ENCODE assay signal across 29 cellular contexts in genomic region chr3:13482106-13482690, GRCh38. TPM values are rescaled to one million over a fixed set of nuclear protein-coding genes. Genes with fewer than 3 reads are reported as not detected.
DNase-seq lines count a peak whose midpoint lies in the region; ATAC-seq, FAIRE-seq and TF ChIP-seq lines count a peak whose summit lies in the region.
"Had no signal": no experiment of that assay in that cellular context is flagged by ENCODE, and none has a peak within 500 bp of the region (broad histone marks: within the 10 kb centered on the region; RNA-seq: fewer than 3 reads in every experiment).

No MANE protein-coding gene starts in this region.

- ATAC-seq in GM19023 (IDR thresholded peaks at IDR 0.05; ENCODE audit: unreplicated experiment): no peak
- ATAC-seq: effector memory CD8-positive, alpha-beta T cell; esophagus mucosa; left cardiac atrium had no signal

- H3K27ac Mint-ChIP-seq in activated naive CD8-positive, alpha-beta T cell: no peak overlapping the region
- H3K27ac Mint-ChIP-seq in activated naive CD8-positive, alpha-beta T cell treated with anti-CD3 and anti-CD28 coated beads for 36 hours: no peak overlapping the region
- H3K27ac Mint-ChIP-seq in nephron progenitor cell: no peak overlapping the region
- H3K27ac Mint-ChIP-seq: activated CD4-positive, alpha-beta T cell treated with anti-CD3 and anti-CD28 coated beads, Interleukin-2, amount 10 ng/mL, durations not matched to agents 7 days and 5 days; activated T-helper 2 cell treated with anti-CD3 and anti-CD28 coated beads, Interferon-gamma antibody, Interleukin-2, Interleukin-4, amounts not matched to agents 10 μg/mL and 5 μg/mL and 100 μg/mL, durations not matched to agents 14 hours and 24 hours and 36 hours had no signal

- TF ChIP-seq POLR2A in vagina (IDR thresholded peaks at IDR 0.05): no peak
- TF ChIP-seq POLR2A in H54 (IDR thresholded peaks at IDR 0.05; ENCODE audit: low read depth, low read length): no peak
- TF ChIP-seq POLR2A in esophagus muscularis mucosa (IDR thresholded peaks at IDR 0.05; ENCODE audit: low read depth): no peak

- no peaks in the 10 kb centered on the region for H3K9me3 Mint-ChIP-seq in activated naive CD8-positive, alpha-beta T cell (ENCODE audit: low read depth)
- H3K9me3 Mint-ChIP-seq in activated naive CD8-positive, alpha-beta T cell treated with anti-CD3 and anti-CD28 coated beads for 36 hours: no peaks in the 10 kb centered on the region
- H3K9me3 Mint-ChIP-seq in nephron progenitor cell: no peaks in the 10 kb centered on the region
- H3K9me3 Mint-ChIP-seq: activated CD4-positive, alpha-beta T cell treated with anti-CD3 and anti-CD28 coated beads, Interleukin-2, amount 10 ng/mL, durations not matched to agents 7 days and 5 days; activated T-helper 2 cell treated with anti-CD3 and anti-CD28 coated beads, Interferon-gamma antibody, Interleukin-2, Interleukin-4, amounts not matched to agents 10 μg/mL and 5 μg/mL and 100 μg/mL, durations not matched to agents 14 hours and 24 hours and 36 hours; effector memory CD8-positive, alpha-beta T cell had no signal

- no peaks in the 10 kb centered on the region for H3K9me3 ChIP-seq in vagina
- no peaks in the 10 kb centered on the region for H3K9me3 ChIP-seq in esophagus muscularis mucosa
- H3K9me3 ChIP-seq: ovary, Peyer's patch, right atrium auricular region, stomach had no signal

- H3K4me1 Mint-ChIP-seq in activated naive CD8-positive, alpha-beta T cell (ENCODE audit: low read depth): peaks cover 16% of the 10 kb centered on the region
- peaks cover 33% of the 10 kb centered on the region for H3K4me1 Mint-ChIP-seq in activated naive CD8-positive, alpha-beta T cell treated with anti-CD3 and anti-CD28 coated beads for 36 hours
- H3K4me1 Mint-ChIP-seq in nephron progenitor cell: peaks cover 52% of the 10 kb centered on the region

- H3K27me3 ChIP-seq in vagina (no peaks in the 10 kb centered on the region), esophagus muscularis mucosa (no peaks in the 10 kb centered on the region)
- H3K27me3 ChIP-seq: brain microvascular endothelial cell, ovary, Peyer's patch, right atrium auricular region, stomach had no signal

- WGBS in esophagus muscularis mucosa: 96% methylated on average over 10 of the region's 10 CpGs

- no peaks in the 10 kb centered on the region for H3K36me3 Mint-ChIP-seq in activated naive CD8-positive, alpha-beta T cell
- no peaks in the 10 kb centered on the region for H3K36me3 Mint-ChIP-seq in activated naive CD8-positive, alpha-beta T cell treated with anti-CD3 and anti-CD28 coated beads for 36 hours
- peaks cover 4% of the 10 kb centered on the region for H3K36me3 Mint-ChIP-seq in nephron progenitor cell (ENCODE audit: low read depth)

- TF ChIP-seq CTCF in nephron progenitor cell (IDR thresholded peaks at IDR 0.05) (no peak), vagina (IDR thresholded peaks at IDR 0.05) (no peak), esophagus muscularis mucosa (IDR thresholded peaks at IDR 0.05) (no peak)

- H3K27ac ChIP-seq in angular gyrus (ENCODE audit: low read depth, low read length): peak overlapping the region; percentile 95
- H3K27ac ChIP-seq in vagina: peak overlapping the region; percentile 81
- H3K27ac ChIP-seq in esophagus muscularis mucosa (replicated peaks in 1 of 4): no peak overlapping the region
- H3K27ac ChIP-seq: brain microvascular endothelial cell, ovary, Peyer's patch, right atrium auricular region, SK-N-MC, stomach had no signal

- DNase-seq in activated naive CD8-positive, alpha-beta T cell treated with anti-CD3 and anti-CD28 coated beads for 36 hours: no peak
- DNase-seq in nephron progenitor cell: no peak
- no peak for DNase-seq in vagina (ENCODE audit: extremely low spot score in 2 of 2)
- DNase-seq in H54 (ENCODE audit: insufficient read length, low spot score): no peak
- no peak for DNase-seq in esophagus muscularis mucosa (ENCODE audit: extremely low spot score)
- DNase-seq: activated CD4-positive, alpha-beta T cell treated with anti-CD3 and anti-CD28 coated beads, Interleukin-2, amount 10 ng/mL, durations not matched to agents 7 days and 5 days; AML-193; brain microvascular endothelial cell; Calu3; DND-41; effector memory CD8-positive, alpha-beta T cell; foreskin melanocyte; Kasumi-1; left cardiac atrium; mesenchymal stem cell; NCI-H1694 treated with DMSO at 0.1 percent for 48 hours; NCI-H2171 treated with DMSO at 0.1 percent for 48 hours; NCI-H526; Peyer's patch; stomach; trophoblast cell had no signal

- no peaks in the 10 kb centered on the region for H3K36me3 ChIP-seq in vagina
- peaks cover 0 to 16% (median 9%) of the 10 kb centered on the region in 4 donors for H3K36me3 ChIP-seq in esophagus muscularis mucosa
- H3K36me3 ChIP-seq: brain microvascular endothelial cell, ovary, right atrium auricular region had no signal

- no peaks in the 10 kb centered on the region for H3K27me3 Mint-ChIP-seq in activated naive CD8-positive, alpha-beta T cell
- H3K27me3 Mint-ChIP-seq in activated naive CD8-positive, alpha-beta T cell treated with anti-CD3 and anti-CD28 coated beads for 36 hours: no peaks in the 10 kb centered on the region
- peaks cover 15% of the 10 kb centered on the region for H3K27me3 Mint-ChIP-seq in nephron progenitor cell (ENCODE audit: low read depth, poor library complexity)
- H3K27me3 Mint-ChIP-seq: activated CD4-positive, alpha-beta T cell treated with anti-CD3 and anti-CD28 coated beads, Interleukin-2, amount 10 ng/mL, durations not matched to agents 7 days and 5 days; effector memory CD8-positive, alpha-beta T cell had no signal

- peaks cover 53% of the 10 kb centered on the region for H3K4me1 ChIP-seq in vagina
- H3K4me1 ChIP-seq in esophagus muscularis mucosa: peaks cover 35 to 62% (median 46%) of the 10 kb centered on the region in 4 donors

- H3K4me3 ChIP-seq in vagina (no peak overlapping the region), esophagus muscularis mucosa (no peak overlapping the region)
- H3K4me3 ChIP-seq: ovary, Peyer's patch, right atrium auricular region, SK-N-MC, stomach had no signal

- TF ChIP-seq EP300 in esophagus muscularis mucosa (IDR thresholded peaks at IDR 0.05): no peak

- H3K4me3 Mint-ChIP-seq in activated naive CD8-positive, alpha-beta T cell: peak overlapping the region; percentile 72
- H3K4me3 Mint-ChIP-seq in activated naive CD8-positive, alpha-beta T cell treated with anti-CD3 and anti-CD28 coated beads for 36 hours: no peak overlapping the region
- H3K4me3 Mint-ChIP-seq in nephron progenitor cell: peak overlapping the region; percentile 49

- intact Hi-C loops in vagina (cut with DNase I): no loop called here
- intact Hi-C loops in esophagus muscularis mucosa (cut with DNase I): no loop called here

- no peak for FAIRE-seq in H54 (lab: Jason Lieb, UNC)

RNA-seq across cellular contexts. Expression of gene HDAC11, which starts 2.1 kb away (rescaled TPM):
- 1 to 10 TPM; 1.6 to 2.7 TPM for total RNA-seq in activated naive CD8-positive, alpha-beta T cell treated with anti-CD3 and anti-CD28 coated beads for 36 hours
- total RNA-seq in vagina (12.0 TPM), esophagus muscularis mucosa (10 to 100 TPM; 15.8 to 41.0 (median 32.2) TPM)

Comparison
In these comparisons a context has a peak if more than half of its experiments do, and no peak if none do; other contexts are left out.
1. H3K27ac ChIP-seq: peak in angular gyrus (single experiment) and vagina (single experiment); none in esophagus muscularis mucosa (0 of 4).